9 cellular contexts compared by ENCODE assay signal in the genomic region with DNA sequence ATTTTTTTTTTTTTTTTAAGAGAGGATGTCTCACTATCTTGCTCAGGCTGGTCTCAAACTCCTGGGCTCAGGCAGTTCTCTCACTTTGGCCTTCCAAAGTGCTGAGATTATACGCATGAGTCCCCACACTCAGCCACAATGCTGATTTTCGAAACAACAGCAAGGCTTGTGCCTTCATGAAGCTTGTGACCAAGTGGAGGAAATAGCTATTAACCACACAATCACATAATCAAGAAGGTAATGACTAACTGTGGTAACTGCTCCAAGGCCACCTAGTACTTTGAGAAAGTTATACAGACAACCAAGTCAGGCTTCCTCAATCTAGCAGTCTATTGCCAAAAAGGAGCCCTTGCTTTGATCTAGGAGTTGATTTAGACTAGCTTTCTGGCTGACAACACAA.
DNase-seq lines count a peak whose midpoint lies in the region; ATAC-seq and TF ChIP-seq lines count a peak whose summit lies in the region.
"Had no signal": no experiment of that assay in that cellular context is flagged by ENCODE, and none has a peak within 500 bp of the region (broad histone marks: within the 10 kb centered on the region; RNA-seq: fewer than 3 reads in every experiment).

No MANE protein-coding gene starts in this region.

- no peak for TF ChIP-seq CTCF in astrocyte of the spinal cord (IDR thresholded peaks at IDR 0.05; ENCODE audit: low read depth, low read length)

- in situ Hi-C loops in astrocyte of the spinal cord (cut with HindIII; ENCODE audit: low sequenced_read_pairs), result no loop called here

- DNase-seq in AG08395 (ENCODE audit: low spot score) (peak; percentile 26), astrocyte of the spinal cord (ENCODE audit: low read depth, low spot score) (peak; percentile 61), caudate nucleus (lab: John Stamatoyannopoulos, UW) (no peak), NCI-H2196 (lab: John Stamatoyannopoulos, UW; ENCODE audit: unreplicated experiment) (no peak), OCI-M1 (lab: John Stamatoyannopoulos, UW) (no peak)
- DNase-seq in activated CD4-positive, CD25-positive, alpha-beta regulatory T cell treated with anti-CD3 and anti-CD28 coated beads, Interleukin-2, amount 50 U/mL, for 72 hours, result no peak
- DNase-seq: ACHN had no signal

- H3K27ac ChIP-seq in caudate nucleus (ENCODE audit: low read depth, low read length), result no peak overlapping the region

- no peak overlapping the region for H3K4me3 ChIP-seq in astrocyte of the spinal cord (ENCODE audit: low read depth, low read length)

- ATAC-seq in GM19395 (IDR thresholded peaks at IDR 0.05; ENCODE audit: unreplicated experiment) (peak; percentile 99), HG03097 (IDR thresholded peaks at IDR 0.05; ENCODE audit: low FRiP score, unreplicated experiment) (peak; percentile 99)

Comparison
In these comparisons a context has a peak if more than half of its experiments do, and no peak if none do; other contexts are left out.
1. DNase-seq: peak in AG08395 (single experiment) and astrocyte of the spinal cord (single experiment); none in caudate nucleus (0 of 61), NCI-H2196 (single experiment), OCI-M1 (single experiment) and activated CD4-positive, CD25-positive, alpha-beta regulatory T cell treated with anti-CD3 and anti-CD28 coated beads, Interleukin-2, amount 50 U/mL, for 72 hours (single experiment).